Comparison of ENCODE assay signal across 1 cellular context in genomic region chr5:115544371-115545064, GRCh38.
TF ChIP-seq lines count a peak whose summit lies in the region.

Gene FEM1C (minus strand): TSS chr5:115544775. CDS start chr5:115543493, 1,282 bp downstream.

TF ChIP-seq in HepG2, 621 proteins besides CTCF, POLR2A, EP300 and RAD21 (continued from another document and continues in another):
- TF ChIP-seq, protein P1, sequence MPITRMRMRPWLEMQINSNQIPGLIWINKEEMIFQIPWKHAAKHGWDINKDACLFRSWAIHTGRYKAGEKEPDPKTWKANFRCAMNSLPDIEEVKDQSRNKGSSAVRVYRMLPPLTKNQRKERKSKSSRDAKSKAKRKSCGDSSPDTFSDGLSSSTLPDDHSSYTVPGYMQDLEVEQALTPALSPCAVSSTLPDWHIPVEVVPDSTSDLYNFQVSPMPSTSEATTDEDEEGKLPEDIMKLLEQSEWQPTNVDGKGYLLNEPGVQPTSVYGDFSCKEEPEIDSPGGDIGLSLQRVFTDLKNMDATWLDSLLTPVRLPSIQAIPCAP (CRISPR knock-in tag; IDR thresholded peaks at IDR 0.05; ENCODE audit: low read depth): no peak
- no peak for TF ChIP-seq RBAK (CRISPR knock-in tag; IDR thresholded peaks at IDR 0.05)
- TF ChIP-seq ZFP82 (CRISPR knock-in tag; IDR thresholded peaks at IDR 0.05; ENCODE audit: borderline replicate concordance): peak; percentile 79; the same call in 1 of the 2 replicates
- TF ChIP-seq ZNF704 (CRISPR knock-in tag; IDR thresholded peaks at IDR 0.05; ENCODE audit: borderline replicate concordance): no peak
- TF ChIP-seq, protein P2, sequence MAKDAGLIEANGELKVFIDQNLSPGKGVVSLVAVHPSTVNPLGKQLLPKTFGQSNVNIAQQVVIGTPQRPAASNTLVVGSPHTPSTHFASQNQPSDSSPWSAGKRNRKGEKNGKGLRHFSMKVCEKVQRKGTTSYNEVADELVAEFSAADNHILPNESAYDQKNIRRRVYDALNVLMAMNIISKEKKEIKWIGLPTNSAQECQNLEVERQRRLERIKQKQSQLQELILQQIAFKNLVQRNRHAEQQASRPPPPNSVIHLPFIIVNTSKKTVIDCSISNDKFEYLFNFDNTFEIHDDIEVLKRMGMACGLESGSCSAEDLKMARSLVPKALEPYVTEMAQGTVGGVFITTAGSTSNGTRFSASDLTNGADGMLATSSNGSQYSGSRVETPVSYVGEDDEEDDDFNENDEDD (CRISPR knock-in tag; IDR thresholded peaks at IDR 0.05; ENCODE audit: borderline replicate concordance): peak; percentile 73; the same call in 1 of the 2 replicates
- no peak for TF ChIP-seq TCF7L2 (IDR thresholded peaks at IDR 0.05; ENCODE audit: low read depth, low read length)
- TF ChIP-seq ZFP37 (CRISPR knock-in tag; IDR thresholded peaks at IDR 0.05; ENCODE audit: borderline replicate concordance): peak; percentile 66; the same call in 1 of the 2 replicates
- TF ChIP-seq TRIM22 (IDR thresholded peaks at IDR 0.05): no peak
- TF ChIP-seq ELF1 (CRISPR knock-in tag; IDR thresholded peaks at IDR 0.05): peak; percentile 42; the same call in 1 of the 2 replicates
- no peak for TF ChIP-seq DPF2 (CRISPR knock-in tag; IDR thresholded peaks at IDR 0.05; ENCODE audit: borderline replicate concordance, low read depth)
- no peak for TF ChIP-seq ZNF207 (IDR thresholded peaks at IDR 0.05; ENCODE audit: borderline replicate concordance)
- peak; percentile 50; the same call in 1 of the 2 replicates for TF ChIP-seq ZNF563 (CRISPR knock-in tag; IDR thresholded peaks at IDR 0.05)
- no peak for TF ChIP-seq SOX13 (IDR thresholded peaks at IDR 0.05)
- peak in 1 of 2 experiments; percentile 64; a peak in 2 of 4 replicates for TF ChIP-seq SOX13 (CRISPR knock-in tag; conservative IDR thresholded peaks at IDR 0.05 in 1 of 2, IDR thresholded peaks at IDR 0.05 in 1 of 2)
- TF ChIP-seq ZNF619 (CRISPR knock-in tag; IDR thresholded peaks at IDR 0.05): peak; percentile 81
- TF ChIP-seq ZMYM4 (CRISPR knock-in tag; IDR thresholded peaks at IDR 0.05): peak; percentile 93
- peak; percentile 42; the same call in 1 of the 2 replicates for TF ChIP-seq ZIK1 (CRISPR knock-in tag; IDR thresholded peaks at IDR 0.05; ENCODE audit: borderline replicate concordance, low read depth)
- TF ChIP-seq ZNF781 (CRISPR knock-in tag; IDR thresholded peaks at IDR 0.05; ENCODE audit: borderline replicate concordance, not compliant biosample characterization): no peak
- TF ChIP-seq MAFG (CRISPR knock-in tag; IDR thresholded peaks at IDR 0.05): no peak
- TF ChIP-seq SRSF1 (optimal IDR thresholded peaks at IDR 0.05; ENCODE audit: low read depth, low read length): no peak
- no peak; the same call in none of the 2 replicates for TF ChIP-seq ZNF441 (CRISPR knock-in tag; IDR thresholded peaks at IDR 0.05; ENCODE audit: borderline replicate concordance)
- TF ChIP-seq ZNF703 (CRISPR knock-in tag; IDR thresholded peaks at IDR 0.05; ENCODE audit: borderline replicate concordance): no peak; the same call in 1 of the 2 replicates
- TF ChIP-seq SCMH1 (CRISPR knock-in tag; IDR thresholded peaks at IDR 0.05; ENCODE audit: borderline replicate concordance): no peak
- peak; percentile 94; the same call in 1 of the 2 replicates for TF ChIP-seq REL (CRISPR knock-in tag; conservative IDR thresholded peaks at IDR 0.05)
- TF ChIP-seq ZGPAT (CRISPR knock-in tag; IDR thresholded peaks at IDR 0.05): peak; percentile 90
- peak; percentile 68 for TF ChIP-seq ZNF574 (CRISPR knock-in tag; IDR thresholded peaks at IDR 0.05)
- TF ChIP-seq, protein P3, sequence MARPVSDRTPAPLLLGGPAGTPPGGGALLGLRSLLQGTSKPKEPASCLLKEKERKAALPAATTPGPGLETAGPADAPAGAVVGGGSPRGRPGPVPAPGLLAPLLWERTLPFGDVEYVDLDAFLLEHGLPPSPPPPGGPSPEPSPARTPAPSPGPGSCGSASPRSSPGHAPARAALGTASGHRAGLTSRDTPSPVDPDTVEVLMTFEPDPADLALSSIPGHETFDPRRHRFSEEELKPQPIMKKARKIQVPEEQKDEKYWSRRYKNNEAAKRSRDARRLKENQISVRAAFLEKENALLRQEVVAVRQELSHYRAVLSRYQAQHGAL (CRISPR knock-in tag; IDR thresholded peaks at IDR 0.05; ENCODE audit: not compliant biosample characterization): no peak
- no peak for TF ChIP-seq ZBTB49 (CRISPR knock-in tag; IDR thresholded peaks at IDR 0.05; ENCODE audit: borderline replicate concordance)
- no peak for TF ChIP-seq FOXP1 (IDR thresholded peaks at IDR 0.05)
- peak; percentile 27; the same call in 1 of the 2 replicates for TF ChIP-seq FOXP1 (CRISPR knock-in tag; IDR thresholded peaks at IDR 0.05)
- TF ChIP-seq ZBTB1 (CRISPR knock-in tag; IDR thresholded peaks at IDR 0.05; ENCODE audit: borderline replicate concordance): no peak
- no peak for TF ChIP-seq XBP1 (CRISPR knock-in tag; IDR thresholded peaks at IDR 0.05)
- TF ChIP-seq MBD4 (IDR thresholded peaks at IDR 0.05; ENCODE audit: borderline replicate concordance, low read length): no peak
- peak; percentile 63; the same call in 1 of the 2 replicates for TF ChIP-seq MAZ (IDR thresholded peaks at IDR 0.05; ENCODE audit: borderline replicate concordance, low read depth, low read length)
- peak; percentile 91 for TF ChIP-seq MAZ (CRISPR knock-in tag; IDR thresholded peaks at IDR 0.05; ENCODE audit: low read depth)
- no peak; the same call in 1 of the 2 replicates for TF ChIP-seq ZNF296 (CRISPR knock-in tag; conservative IDR thresholded peaks at IDR 0.05)
- TF ChIP-seq, protein P4, sequence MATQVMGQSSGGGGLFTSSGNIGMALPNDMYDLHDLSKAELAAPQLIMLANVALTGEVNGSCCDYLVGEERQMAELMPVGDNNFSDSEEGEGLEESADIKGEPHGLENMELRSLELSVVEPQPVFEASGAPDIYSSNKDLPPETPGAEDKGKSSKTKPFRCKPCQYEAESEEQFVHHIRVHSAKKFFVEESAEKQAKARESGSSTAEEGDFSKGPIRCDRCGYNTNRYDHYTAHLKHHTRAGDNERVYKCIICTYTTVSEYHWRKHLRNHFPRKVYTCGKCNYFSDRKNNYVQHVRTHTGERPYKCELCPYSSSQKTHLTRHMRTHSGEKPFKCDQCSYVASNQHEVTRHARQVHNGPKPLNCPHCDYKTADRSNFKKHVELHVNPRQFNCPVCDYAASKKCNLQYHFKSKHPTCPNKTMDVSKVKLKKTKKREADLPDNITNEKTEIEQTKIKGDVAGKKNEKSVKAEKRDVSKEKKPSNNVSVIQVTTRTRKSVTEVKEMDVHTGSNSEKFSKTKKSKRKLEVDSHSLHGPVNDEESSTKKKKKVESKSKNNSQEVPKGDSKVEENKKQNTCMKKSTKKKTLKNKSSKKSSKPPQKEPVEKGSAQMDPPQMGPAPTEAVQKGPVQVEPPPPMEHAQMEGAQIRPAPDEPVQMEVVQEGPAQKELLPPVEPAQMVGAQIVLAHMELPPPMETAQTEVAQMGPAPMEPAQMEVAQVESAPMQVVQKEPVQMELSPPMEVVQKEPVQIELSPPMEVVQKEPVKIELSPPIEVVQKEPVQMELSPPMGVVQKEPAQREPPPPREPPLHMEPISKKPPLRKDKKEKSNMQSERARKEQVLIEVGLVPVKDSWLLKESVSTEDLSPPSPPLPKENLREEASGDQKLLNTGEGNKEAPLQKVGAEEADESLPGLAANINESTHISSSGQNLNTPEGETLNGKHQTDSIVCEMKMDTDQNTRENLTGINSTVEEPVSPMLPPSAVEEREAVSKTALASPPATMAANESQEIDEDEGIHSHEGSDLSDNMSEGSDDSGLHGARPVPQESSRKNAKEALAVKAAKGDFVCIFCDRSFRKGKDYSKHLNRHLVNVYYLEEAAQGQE (IDR thresholded peaks at IDR 0.05; ENCODE audit: borderline replicate concordance in 1 of 2, low read depth in 1 of 2, low read length in 2 of 2): peak in 1 of 2 experiments; percentile 73; a peak in 1 of 4 replicates
- 0 out of 2 replicates have a peak, but pooled peaks have one; percentile 39 for TF ChIP-seq ZNF224 (CRISPR knock-in tag; IDR thresholded peaks at IDR 0.05)
- peak; percentile 92 for TF ChIP-seq ARNT2 (CRISPR knock-in tag; IDR thresholded peaks at IDR 0.05; ENCODE audit: low read depth)
- TF ChIP-seq, protein P5, sequence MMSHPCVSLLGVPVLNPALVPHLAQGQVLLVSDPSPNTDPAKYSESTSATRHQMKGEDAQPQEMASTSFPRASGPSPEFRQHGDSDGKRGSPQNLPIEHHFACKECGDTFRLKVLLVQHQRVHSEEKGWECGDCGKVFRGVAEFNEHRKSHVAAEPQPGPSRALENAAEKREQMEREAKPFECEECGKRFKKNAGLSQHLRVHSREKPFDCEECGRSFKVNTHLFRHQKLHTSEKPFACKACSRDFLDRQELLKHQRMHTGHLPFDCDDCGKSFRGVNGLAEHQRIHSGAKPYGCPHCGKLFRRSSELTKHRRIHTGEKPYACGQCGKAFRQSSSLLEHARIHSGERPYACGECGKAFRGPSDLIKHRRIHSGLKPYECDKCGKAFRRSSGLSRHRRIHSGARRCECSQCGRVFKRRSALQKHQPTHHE (CRISPR knock-in tag; IDR thresholded peaks at IDR 0.05; ENCODE audit: borderline replicate concordance): 0 out of 2 replicates have a peak, but pooled peaks have one; percentile 48
- TF ChIP-seq SP2 (CRISPR knock-in tag; IDR thresholded peaks at IDR 0.05): peak; percentile 50; the same call in 1 of the 2 replicates
- TF ChIP-seq PHF20 (CRISPR knock-in tag; IDR thresholded peaks at IDR 0.05): peak; percentile 64
- TF ChIP-seq ZNF432 (CRISPR knock-in tag; IDR thresholded peaks at IDR 0.05; ENCODE audit: borderline replicate concordance): no peak
- TF ChIP-seq FOXA1 (IDR thresholded peaks at IDR 0.05): no peak
- peak; percentile 43; the same call in 1 of the 2 replicates for TF ChIP-seq FOXA1 (CRISPR knock-in tag; IDR thresholded peaks at IDR 0.05)
- no peak for TF ChIP-seq STAT5B (CRISPR knock-in tag; IDR thresholded peaks at IDR 0.05)
- TF ChIP-seq MYNN (CRISPR knock-in tag; IDR thresholded peaks at IDR 0.05; ENCODE audit: low read depth): no peak
- TF ChIP-seq STAG1 (CRISPR knock-in tag; IDR thresholded peaks at IDR 0.05): 0 out of 2 replicates have a peak, but pooled peaks have one; percentile 13
